Comparison of ENCODE assay signal across 10 cellular contexts in genomic region chr18:22347624-22348511, GRCh38.
DNase-seq lines count a peak whose midpoint lies in the region; ATAC-seq and TF ChIP-seq lines count a peak whose summit lies in the region.
"Had no signal": no experiment of that assay in that cellular context is flagged by ENCODE, and none has a peak within 500 bp of the region (broad histone marks: within the 10 kb centered on the region; RNA-seq: fewer than 3 reads in every experiment).

No MANE protein-coding gene starts in this region.

- H3K27me3 ChIP-seq in BE2C, result no peaks in the 10 kb centered on the region
- H3K27me3 ChIP-seq in NT2/D1 (ENCODE audit: insufficient read depth, insufficient read length), result peaks cover 61% of the 10 kb centered on the region

- TF ChIP-seq CTCF in BE2C (IDR thresholded peaks at IDR 0.05; ENCODE audit: low read depth, low read length), result no peak
- no peak for TF ChIP-seq CTCF in epithelial cell of proximal tubule (conservative IDR thresholded peaks at IDR 0.05; ENCODE audit: low read depth, low read length)
- no peak for TF ChIP-seq CTCF in nephron progenitor cell (IDR thresholded peaks at IDR 0.05)

- H3K27ac Mint-ChIP-seq in nephron progenitor cell, result no peak overlapping the region
- H3K27ac Mint-ChIP-seq: activated B cell treated with CpG ODN at 0.5 μM for 24 hours had no signal

- H3K9me3 ChIP-seq in BE2C (no peaks in the 10 kb centered on the region), NT2/D1 (ENCODE audit: insufficient read depth, low read length) (no peaks in the 10 kb centered on the region)
- H3K9me3 ChIP-seq: neutrophil had no signal

- peaks cover 80% of the 10 kb centered on the region for H3K27me3 Mint-ChIP-seq in nephron progenitor cell (ENCODE audit: low read depth, poor library complexity)

- ATAC-seq in GM19397 (IDR thresholded peaks at IDR 0.05; ENCODE audit: unreplicated experiment), result no peak

- peak overlapping the region; percentile 85 for H3K4me3 Mint-ChIP-seq in nephron progenitor cell
- H3K4me3 Mint-ChIP-seq: activated B cell treated with CpG ODN at 0.5 μM for 24 hours had no signal

- H3K4me3 ChIP-seq in BE2C (ENCODE audit: low read depth, low read length), result peak overlapping the region; percentile 45
- H3K4me3 ChIP-seq in NT2/D1 (ENCODE audit: insufficient read length, low read depth), result peak overlapping the region; percentile 49
- peak overlapping the region; percentile 37 for H3K4me3 ChIP-seq in epithelial cell of proximal tubule (ENCODE audit: low read depth, low read length)

- H3K9me3 Mint-ChIP-seq in nephron progenitor cell, result no peaks in the 10 kb centered on the region
- H3K9me3 Mint-ChIP-seq: activated B cell treated with CpG ODN at 0.5 μM for 24 hours had no signal

- no peaks in the 10 kb centered on the region for H3K36me3 Mint-ChIP-seq in nephron progenitor cell (ENCODE audit: low read depth)

- peaks cover 74% of the 10 kb centered on the region for H3K4me1 Mint-ChIP-seq in nephron progenitor cell
- H3K4me1 Mint-ChIP-seq: activated B cell treated with CpG ODN at 0.5 μM for 24 hours had no signal

- no peak overlapping the region for H3K9ac ChIP-seq in NT2/D1 (ENCODE audit: insufficient read length, low read depth)

- H3K4me1 ChIP-seq in BE2C (peaks cover 13% of the 10 kb centered on the region), NT2/D1 (ENCODE audit: insufficient read depth, insufficient read length) (no peaks in the 10 kb centered on the region)

- no peak for DNase-seq in BE2C
- no peak for DNase-seq in NT2/D1 (ENCODE audit: low read depth, low spot score)
- no peak for DNase-seq in epithelial cell of proximal tubule (ENCODE audit: low read depth)
- DNase-seq in nephron progenitor cell, result no peak
- no peak for DNase-seq in foreskin melanocyte
- DNase-seq in C1 segment of cervical spinal cord (lab: John Stamatoyannopoulos, UW), result no peak
- DNase-seq in NCI-H345 (lab: John Stamatoyannopoulos, UW), result no peak
- DNase-seq: activated B cell treated with CpG ODN at 0.5 μM for 24 hours had no signal

- no peaks in the 10 kb centered on the region for H3K36me3 ChIP-seq in BE2C
- no peaks in the 10 kb centered on the region for H3K36me3 ChIP-seq in NT2/D1 (ENCODE audit: insufficient read depth, insufficient read length, low read length)
- H3K36me3 ChIP-seq: neutrophil had no signal
